8 cellular contexts compared by ENCODE assay signal in the genomic region with DNA sequence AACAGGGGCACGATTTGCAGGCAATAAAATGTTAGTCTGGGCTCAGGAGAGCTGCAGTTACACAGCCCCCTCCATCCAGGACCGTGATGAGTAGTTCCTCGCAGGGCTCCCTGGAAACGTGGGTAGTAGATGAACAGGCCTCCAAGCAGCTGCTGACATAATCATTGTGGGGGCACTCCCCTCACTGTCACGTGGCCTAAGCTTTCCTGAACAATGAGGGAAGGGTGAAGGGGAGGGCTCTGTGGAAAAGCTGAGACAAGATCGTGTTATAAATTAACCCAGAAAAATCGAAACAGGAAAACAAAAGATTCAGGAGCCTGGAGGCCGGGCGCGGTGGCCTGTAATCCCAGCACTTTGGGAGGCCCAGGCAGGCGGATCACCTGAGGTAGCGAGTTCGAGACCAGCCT. TPM values are rescaled to one million over a fixed set of nuclear protein-coding genes. Genes with fewer than 3 reads are reported as not detected.
DNase-seq lines count a peak whose midpoint lies in the region; ATAC-seq and TF ChIP-seq lines count a peak whose summit lies in the region.

No MANE protein-coding gene starts in this region.

- no peak overlapping the region for H3K4me2 ChIP-seq in mesenchymal stem cell (ENCODE audit: low read length, poor library complexity, severe bottlenecking)

- H2BK5ac ChIP-seq in mesenchymal stem cell (ENCODE audit: low read depth, low read length, poor library complexity, severe bottlenecking), result no peak overlapping the region

- peak overlapping the region in 1 of 2 experiments; percentile 71 for H3K4ac ChIP-seq in mesenchymal stem cell (ENCODE audit: low read depth in 1 of 2, low read length in 2 of 2)

- H3K9me3 ChIP-seq in endodermal cell (ENCODE audit: control insufficient read depth, low read length), result no peaks in the 10 kb centered on the region
- no peaks in the 10 kb centered on the region for H3K9me3 ChIP-seq in mesenchymal stem cell (ENCODE audit: control insufficient read depth, low read length)

- peaks cover 11% of the 10 kb centered on the region for H3K4me1 Mint-ChIP-seq in endodermal cell

- POLR2A ChIA-PET in HEK293T (lab: Yijun Ruan, JAX), result interaction anchor here (1.2 to 6.1 kb wide), 6 partner anchors 14 to 141 kb away, joined by 4 to 53 read pairs (median 5); a partner anchor contains a TSS

- peak overlapping the region in 1 of 2 experiments; percentile 40 for H3K18ac ChIP-seq in mesenchymal stem cell (ENCODE audit: low read depth in 1 of 2, low read length in 2 of 2)

- peaks cover 20% of the 10 kb centered on the region for H3K36me3 ChIP-seq in endodermal cell (ENCODE audit: control insufficient read depth, insufficient read depth, low read length)
- H3K36me3 ChIP-seq in mesenchymal stem cell (ENCODE audit: control insufficient read depth in 1 of 2, insufficient read depth in 2 of 2, low read depth in 1 of 2, low read length in 2 of 2), result peaks cover 16 to 27% of the 10 kb centered on the region in 2 experiments

- no peak overlapping the region for H3K14ac ChIP-seq in mesenchymal stem cell (ENCODE audit: low read length in 2 of 2)

- no peak overlapping the region for H4K8ac ChIP-seq in mesenchymal stem cell (ENCODE audit: low read length)

- H2BK120ac ChIP-seq in mesenchymal stem cell (ENCODE audit: low read depth, low read length), result peak overlapping the region; percentile 22

- DNase-seq in ACHN (peak; percentile 99), HEK293T (ENCODE audit: extremely low spot score) (no peak), endodermal cell (peak; percentile 71), mesenchymal stem cell (peak; percentile 98), UCSD-AML1 (lab: John Stamatoyannopoulos, UW; ENCODE audit: unreplicated experiment) (no peak)
- peak; percentile 81 for DNase-seq in activated CD4-positive, alpha-beta T cell treated with anti-CD3 and anti-CD28 coated beads for 48 hours
- peak; percentile 77 for DNase-seq in stimulated activated naive CD8-positive, alpha-beta T cell treated with anti-CD3 and anti-CD28 coated beads, Interleukin-15, Interleukin-2, amounts not matched to agents 100 U/mL and 50 U/mL, for 24 hours

- H3K27me3 ChIP-seq in endodermal cell (ENCODE audit: control insufficient read depth, insufficient read depth, low read length, poor library complexity, severe bottlenecking) (no peaks in the 10 kb centered on the region), mesenchymal stem cell (ENCODE audit: control insufficient read depth in 1 of 2, insufficient read depth in 1 of 2, low read length in 2 of 2) (no peaks in the 10 kb centered on the region)

- CTCF ChIA-PET in HEK293T (lab: Yijun Ruan, JAX), result interaction anchor here (0.6 kb wide), 2 partner anchors 37 to 399 kb away, joined by 4 read pairs; a partner anchor contains a TSS

- no peak overlapping the region for H4K91ac ChIP-seq in mesenchymal stem cell (ENCODE audit: low read length)

- TF ChIP-seq CTCF in endodermal cell (conservative IDR thresholded peaks at IDR 0.05), result no peak

- H3K9ac ChIP-seq in endodermal cell (ENCODE audit: extremely low read depth, low read length, poor library complexity, severe bottlenecking), result peak overlapping the region; percentile 93
- peak overlapping the region; percentile 98 for H3K9ac ChIP-seq in mesenchymal stem cell (ENCODE audit: low read length)

- no peaks in the 10 kb centered on the region for H3K9me3 Mint-ChIP-seq in endodermal cell

- no peaks in the 10 kb centered on the region for H3K27me3 Mint-ChIP-seq in endodermal cell (ENCODE audit: insufficient read depth)

- no peak overlapping the region for H3K27ac Mint-ChIP-seq in endodermal cell

- peak overlapping the region; percentile 2 for H2BK15ac ChIP-seq in mesenchymal stem cell (ENCODE audit: low read depth, poor library complexity, severe bottlenecking)

- ATAC-seq in stimulated activated naive CD8-positive, alpha-beta T cell treated with anti-CD3 and anti-CD28 coated beads, Interleukin-15, Interleukin-2, amounts not matched to agents 100 U/mL and 50 U/mL, for 24 hours, result peak; percentile 27
- ATAC-seq in GM18873 (IDR thresholded peaks at IDR 0.05; ENCODE audit: low FRiP score, unreplicated experiment), result no peak

- H3K4me3 ChIP-seq in endodermal cell (ENCODE audit: low read length) (peak overlapping the region; percentile 97), mesenchymal stem cell (ENCODE audit: insufficient read depth in 1 of 2, low read depth in 1 of 2, low read length in 2 of 2) (peak overlapping the region in 1 of 2 experiments; percentile 86)

- no peak overlapping the region for H2AK5ac ChIP-seq in mesenchymal stem cell (ENCODE audit: low read length, severe bottlenecking)

- H3K36me3 Mint-ChIP-seq in endodermal cell (ENCODE audit: low read depth), result peaks cover 8% of the 10 kb centered on the region

- in situ Hi-C loops in ACHN (cut with HindIII; ENCODE audit: low pct_ligation_motif_present, low pct_unique_long_range_greater_than_20kb, low sequenced_read_pairs), result no loop called here

- H3K79me1 ChIP-seq in mesenchymal stem cell (replicated peaks; ENCODE audit: low read length, poor library complexity, severe bottlenecking), result peaks cover 31% of the 10 kb centered on the region

- no peak overlapping the region for H3K4me3 Mint-ChIP-seq in endodermal cell

- 42 to 76% methylated on average over 4 to 13 of the region's 13 CpGs for WGBS in endodermal cell (ENCODE audit: insufficient coverage in 1 of 2, insufficient read length in 1 of 2), 2 experiments
- WGBS in mesenchymal stem cell, result 33% methylated on average over 13 of the region's 13 CpGs

- H3K23ac ChIP-seq in mesenchymal stem cell (ENCODE audit: low read length in 2 of 2), result no peak overlapping the region

- H2AFZ ChIP-seq in mesenchymal stem cell (ENCODE audit: low read depth, low read length), result no peak overlapping the region

- H2BK12ac ChIP-seq in mesenchymal stem cell (ENCODE audit: low read length in 2 of 2), result no peak overlapping the region

- H3K4me1 ChIP-seq in endodermal cell (ENCODE audit: control insufficient read depth, insufficient read depth, low read length), result peaks cover 6% of the 10 kb centered on the region
- peaks cover 44% of the 10 kb centered on the region for H3K4me1 ChIP-seq in mesenchymal stem cell (ENCODE audit: control insufficient read depth, insufficient read depth, low read depth, low read length)

- H3K27ac ChIP-seq in endodermal cell (ENCODE audit: low read depth, low read length) (peak overlapping the region; percentile 92), mesenchymal stem cell (ENCODE audit: low read length, poor library complexity, severe bottlenecking) (peak overlapping the region; percentile 89)

TF ChIP-seq in HEK293T, 16 proteins besides CTCF, POLR2A, EP300 and RAD21:
- TF ChIP-seq CTBP1 (IDR thresholded peaks at IDR 0.05; ENCODE audit: borderline replicate concordance) (no peak), L3MBTL2 (conservative IDR thresholded peaks at IDR 0.05) (0 out of 2 replicates have a peak, but pooled peaks have one; percentile 10)

RNA-seq across cellular contexts. Expression of a gene that starts 1.3 kb away (rescaled TPM):
- total RNA-seq in endodermal cell, result 10 to 100 TPM; 38.3 to 53.7 TPM
- 24.2 TPM for polyA plus RNA-seq in endodermal cell (2013, experiment 1 of 2)
- polyA plus RNA-seq in endodermal cell (2013, experiment 2 of 2), result 19.0 TPM
- 34.9 TPM for polyA plus RNA-seq in mesenchymal stem cell (2013, experiment 1 of 2)
- polyA plus RNA-seq in mesenchymal stem cell (2013, experiment 2 of 2), result 25.8 TPM

RNA-seq across cellular contexts. Expression of a gene that starts 9.2 kb away (rescaled TPM):
- 10 to 100 TPM; 32.1 to 32.2 TPM for total RNA-seq in endodermal cell
- 57.3 TPM for polyA plus RNA-seq in endodermal cell (2013, experiment 1 of 2)
- polyA plus RNA-seq in endodermal cell (2013, experiment 2 of 2), result 46.3 TPM
- 48.0 TPM for polyA plus RNA-seq in mesenchymal stem cell (2013, experiment 1 of 2)
- polyA plus RNA-seq in mesenchymal stem cell (2013, experiment 2 of 2), result 47.4 TPM

RNA-seq across cellular contexts. Expression of a gene that starts 22.6 kb away (rescaled TPM):
- total RNA-seq in endodermal cell, result 10 to 100 TPM; 26.2 to 27.7 TPM
- polyA plus RNA-seq in endodermal cell (2013, experiment 1 of 2), result 79.3 TPM
- polyA plus RNA-seq in endodermal cell (2013, experiment 2 of 2), result 69.1 TPM
- polyA plus RNA-seq in mesenchymal stem cell (2013, experiment 1 of 2), result 9.0 TPM
- polyA plus RNA-seq in mesenchymal stem cell (2013, experiment 2 of 2), result 9.7 TPM

RNA-seq across cellular contexts. Expression of a gene that starts 29.6 kb away (rescaled TPM):
- 1 to 10 TPM in 1 of 2 donors, under 1 TPM in 1; 0.40 to 2.2 TPM for total RNA-seq in endodermal cell
- polyA plus RNA-seq in endodermal cell (2013, experiment 1 of 2), result 0.89 TPM
- polyA plus RNA-seq in endodermal cell (2013, experiment 2 of 2), result 0.87 TPM
- 1.5 TPM for polyA plus RNA-seq in mesenchymal stem cell (2013, experiment 1 of 2)
- 1.4 TPM for polyA plus RNA-seq in mesenchymal stem cell (2013, experiment 2 of 2)

RNA-seq across cellular contexts. Expression of a gene that starts 35.2 kb away (rescaled TPM):
- total RNA-seq in endodermal cell, result under 1 TPM; 0.13 to 0.49 TPM
- polyA plus RNA-seq in endodermal cell (2013, experiment 1 of 2), result not detected
- not detected for polyA plus RNA-seq in endodermal cell (2013, experiment 2 of 2)
- polyA plus RNA-seq in mesenchymal stem cell (2013, experiment 1 of 2), result 0.01 TPM
- not detected for polyA plus RNA-seq in mesenchymal stem cell (2013, experiment 2 of 2)

Comparison
In these comparisons a context has a peak if more than half of its experiments do, and no peak if none do; other contexts are left out.
1. DNase-seq: peak in ACHN (single experiment), activated CD4-positive, alpha-beta T cell treated with anti-CD3 and anti-CD28 coated beads for 48 hours (single experiment), endodermal cell (single experiment), mesenchymal stem cell (single experiment) and stimulated activated naive CD8-positive, alpha-beta T cell treated with anti-CD3 and anti-CD28 coated beads, Interleukin-15, Interleukin-2, amounts not matched to agents 100 U/mL and 50 U/mL, for 24 hours (single experiment); none in HEK293T (single experiment) and UCSD-AML1 (single experiment).